In the genomic region with DNA sequence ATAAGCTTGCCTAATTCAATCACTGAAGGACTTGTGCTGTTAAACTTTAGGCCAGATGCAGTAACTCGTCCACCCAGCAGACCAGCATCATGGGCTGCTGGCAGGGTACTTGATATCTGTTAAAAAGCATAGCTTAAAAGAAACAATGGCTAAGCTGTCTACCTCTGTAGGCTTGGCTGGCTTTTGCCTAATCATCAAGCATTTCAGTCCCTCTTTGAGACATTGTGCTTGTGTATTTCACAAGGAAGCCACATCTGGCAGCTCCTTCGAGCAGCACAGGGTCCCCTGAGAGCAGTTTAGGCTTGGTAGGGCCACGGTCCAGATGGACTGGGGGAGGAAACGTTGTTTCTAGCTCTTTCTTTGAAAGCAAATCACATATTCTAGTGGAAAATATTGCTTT, we compare ENCODE assay signal across 22 cellular contexts.
"Had no signal": no experiment of that assay in that cellular context is flagged by ENCODE, and none has a peak within 500 bp of the region (broad histone marks: within the 10 kb centered on the region; RNA-seq: fewer than 3 reads in every experiment).

No MANE protein-coding gene starts in this region.

- DNase-seq: activated CD4-positive, alpha-beta T cell treated with anti-CD3 and anti-CD28 coated beads for 36 hours; activated CD8-positive, alpha-beta T cell treated with anti-CD3 and anti-CD28 coated beads for 36 hours; activated naive CD4-positive, alpha-beta T cell treated with anti-CD3 and anti-CD28 coated beads for 36 hours; activated naive CD8-positive, alpha-beta T cell treated with anti-CD3 and anti-CD28 coated beads, Interleukin-2, amount 50 U/mL, for 24 hours; activated T-cell treated with anti-CD3 and anti-CD28 coated beads, Interleukin-2, amount 50 U/mL, for 1 hour; aorta; brain microvascular endothelial cell; erythroblast; immature natural killer cell; kidney glomerular epithelial cell; mesendoderm; naive thymus-derived CD4-positive, alpha-beta T cell; pancreas; spleen; stimulated activated CD4-positive, alpha-beta T cell treated with anti-CD3 and anti-CD28 coated beads, Interleukin-4, amount 100 ng/mL, for 4 hours; T-cell; testis had no signal

- H3K4me1 ChIP-seq: gastrocnemius medialis, pancreas, spleen, testis had no signal

- H3K27me3 ChIP-seq: brain microvascular endothelial cell, gastrocnemius medialis, neutrophil, pancreas, spleen, testis had no signal

- H3K27ac ChIP-seq: brain microvascular endothelial cell, coronary artery, gastrocnemius medialis, neutrophil, pancreas, spleen, testis had no signal

- ATAC-seq: activated CD4-positive, alpha-beta T cell treated with anti-CD3 and anti-CD28 coated beads for 36 hours; activated CD8-positive, alpha-beta T cell treated with anti-CD3 and anti-CD28 coated beads for 36 hours; activated naive CD8-positive, alpha-beta T cell treated with anti-CD3 and anti-CD28 coated beads, Interleukin-2, amount 50 U/mL, for 24 hours; gastrocnemius medialis; naive thymus-derived CD4-positive, alpha-beta T cell; pancreas; stimulated activated memory B cell treated with anti-CD40 and anti-IgM and Interleukin-4, amounts not matched to agents 10 μg/mL and 1 μg/mL and 100 μg/mL, for 72 hours; T-cell; WTC11 had no signal

- H3K9me3 ChIP-seq: gastrocnemius medialis, neutrophil, pancreas, spleen, testis had no signal

- H3K4me3 ChIP-seq: coronary artery, gastrocnemius medialis, pancreas, spleen, testis had no signal

- H3K36me3 ChIP-seq: brain microvascular endothelial cell, gastrocnemius medialis, neutrophil, pancreas, spleen had no signal
